9 cellular contexts compared by ENCODE assay signal in genomic region chr17:56909742-56910508, GRCh38. TPM values are rescaled to one million over a fixed set of nuclear protein-coding genes. Genes with fewer than 3 reads are reported as not detected.
DNase-seq lines count a peak whose midpoint lies in the region; ATAC-seq and TF ChIP-seq lines count a peak whose summit lies in the region.
"Had no signal": no experiment of that assay in that cellular context is flagged by ENCODE, and none has a peak within 500 bp of the region (broad histone marks: within the 10 kb centered on the region; RNA-seq: fewer than 3 reads in every experiment).

No MANE protein-coding gene starts in this region.

- H3K4me3 ChIP-seq in GM08714 (ENCODE audit: low read length) (peak overlapping the region; percentile 79; the same call in 1 of the 2 replicates), fibroblast of the aortic adventitia (ENCODE audit: low read depth, low read length) (peak overlapping the region; percentile 56), gastrocnemius medialis (peak overlapping the region in 3 of 4 donors; percentile 19 to 75 (median 68))

- H3K4me1 ChIP-seq in gastrocnemius medialis, result peaks cover 51 to 54% of the 10 kb centered on the region in 2 donors

- H3K27me3 ChIP-seq in gastrocnemius medialis, result no peaks in the 10 kb centered on the region

- peaks cover 9% of the 10 kb centered on the region for H3K36me3 Mint-ChIP-seq in T-helper 17 cell (ENCODE audit: low read depth)

- H3K9me3 ChIP-seq in T-helper 17 cell (ENCODE audit: control insufficient read depth, low read length, poor library complexity, severe bottlenecking) (no peaks in the 10 kb centered on the region), gastrocnemius medialis (no peaks in the 10 kb centered on the region)

- ATAC-seq in T-helper 17 cell (no peak), gastrocnemius medialis (peak; percentile 34 to 51), GM19455 (IDR thresholded peaks at IDR 0.05; ENCODE audit: unreplicated experiment) (no peak)

- no peak for TF ChIP-seq CTCF in fibroblast of the aortic adventitia (IDR thresholded peaks at IDR 0.05; ENCODE audit: insufficient read depth, low read length)
- TF ChIP-seq CTCF in gastrocnemius medialis (IDR thresholded peaks at IDR 0.05 in 4 of 5, conservative IDR thresholded peaks at IDR 0.05 in 1 of 5), result no peak

- peak overlapping the region; percentile 85 for H3K27ac Mint-ChIP-seq in T-helper 17 cell

- H3K4me1 Mint-ChIP-seq in T-helper 17 cell, result peaks cover 58% of the 10 kb centered on the region

- H3K27ac ChIP-seq in gastrocnemius medialis, result peak overlapping the region; percentile 85 to 95 (median 87)

- no peak for DNase-seq in T-helper 17 cell
- DNase-seq in fibroblast of the aortic adventitia (ENCODE audit: low read depth), result peak; percentile 45
- DNase-seq in gastrocnemius medialis, result peak; percentile 48 to 56
- no peak for DNase-seq in GM19238 (ENCODE audit: insufficient read length, low spot score)
- no peak for DNase-seq in mesenteric fat pad (ENCODE audit: low spot score)
- no peak for DNase-seq in iPS-NIHi7 (ENCODE audit: extremely low spot score)
- DNase-seq: NCI-H748 treated with DMSO at 0.1 percent for 48 hours had no signal

- H3K36me3 ChIP-seq in gastrocnemius medialis, result peaks cover 0 to 35% of the 10 kb centered on the region in 2 donors

- H3K27me3 Mint-ChIP-seq in T-helper 17 cell, result no peaks in the 10 kb centered on the region

- no peak overlapping the region for H3K4me3 Mint-ChIP-seq in T-helper 17 cell

- in situ Hi-C loops in gastrocnemius medialis (cut with MboI; ENCODE audit: low sequenced_read_pairs in 4 of 4), result no loop called here

- peak; percentile 47 to 51 for TF ChIP-seq POLR2A in gastrocnemius medialis (IDR thresholded peaks at IDR 0.05)

- intact Hi-C loops in gastrocnemius medialis (cut with DNase I; ENCODE audit: low total_unique reads), result loop anchor here (5.0 kb wide), 2 partner anchors 67 to 318 kb away; partner anchors contain the start of genes NOG and SCPEP1

RNA-seq across cellular contexts. Expression of gene TRIM25, which starts 3.9 kb away (rescaled TPM):
- total RNA-seq in T-helper 17 cell (10 to 100 TPM; 40.2 to 46.3 TPM), fibroblast of the aortic adventitia (ENCODE audit: low replicate concordance) (26.1 and 70.3 TPM in 2 replicates), gastrocnemius medialis (10 to 100 TPM in 3 of 4 donors, 1 to 10 TPM in 1; 8.5 to 18.2 (median 15.1) TPM), mesenteric fat pad (114 TPM)

RNA-seq across cellular contexts. Expression of gene COIL, which starts 50.9 kb away (rescaled TPM):
- 10 to 100 TPM; 14.0 to 19.6 TPM for total RNA-seq in T-helper 17 cell
- 12.8 and 13.3 TPM in 2 replicates for total RNA-seq in fibroblast of the aortic adventitia (ENCODE audit: low replicate concordance)
- total RNA-seq in gastrocnemius medialis, result 1 to 10 TPM; 6.3 to 9.7 (median 9.0) TPM
- total RNA-seq in mesenteric fat pad, result 9.9 TPM

Comparison
In these comparisons a context has a peak if more than half of its experiments do, and no peak if none do; other contexts are left out.
1. ATAC-seq: peak in gastrocnemius medialis (2 of 2); none in T-helper 17 cell (single experiment) and GM19455 (single experiment).
2. DNase-seq: peak in fibroblast of the aortic adventitia (single experiment) and gastrocnemius medialis (2 of 2); none in T-helper 17 cell (0 of 3), GM19238 (single experiment), mesenteric fat pad (single experiment) and iPS-NIHi7 (single experiment).
3. Peak in every context shown above with its lines, with median percentiles within 50 percentile points of each other: H3K4me3 ChIP-seq.